Comparison of ENCODE assay signal across 10 cellular contexts in genomic region chr2:28407131-28407975, GRCh38. TPM values are rescaled to one million over a fixed set of nuclear protein-coding genes. Genes with fewer than 3 reads are reported as not detected.
DNase-seq lines count a peak whose midpoint lies in the region; ATAC-seq and TF ChIP-seq lines count a peak whose summit lies in the region.
"Had no signal": no experiment of that assay in that cellular context is flagged by ENCODE, and none has a peak within 500 bp of the region (broad histone marks: within the 10 kb centered on the region; RNA-seq: fewer than 3 reads in every experiment).

No MANE protein-coding gene starts in this region.

- peak overlapping the region in 1 of 2 donors; percentile 29 for H3K9ac ChIP-seq in stomach smooth muscle (ENCODE audit: low read length in 2 of 2)

- H3K27ac ChIP-seq in ascending aorta (peak overlapping the region; percentile 52 to 69), left lung (peak overlapping the region; percentile 65 to 84), stomach smooth muscle (ENCODE audit: low read length) (peak overlapping the region; percentile 41)
- H3K27ac ChIP-seq: 22Rv1 had no signal

- DNase-seq in SKM-1 treated with dmso at 0.1 percent for 144 hours (lab: John Stamatoyannopoulos, UW; ENCODE audit: unreplicated experiment) (peak; percentile 75), SKM-1 (lab: John Stamatoyannopoulos, UW; ENCODE audit: unreplicated experiment) (no peak), ascending aorta (ENCODE audit: low spot score in 2 of 2) (no peak), left lung (peak in 1 of 2 donors; percentile 57), OCI-M1 (lab: John Stamatoyannopoulos, UW) (no peak), NCI-H524 treated with DMSO at 0.1 percent for 48 hours (lab: John Stamatoyannopoulos, UW) (no peak)
- no peak for DNase-seq in stimulated activated CD4-positive, alpha-beta T cell treated with anti-CD3 and anti-CD28 coated beads, Interleukin-2, amount 100 ng/mL, for 48 hours

- intact Hi-C loops in ascending aorta (cut with DNase I): no loop called here
- intact Hi-C loops in left lung (cut with DNase I): no loop called here

- TF ChIP-seq CTCF in ascending aorta (IDR thresholded peaks at IDR 0.05): no peak
- TF ChIP-seq CTCF in left lung (IDR thresholded peaks at IDR 0.05): no peak

- H3K4me3 ChIP-seq in ascending aorta (no peak overlapping the region), left lung (no peak overlapping the region), stomach smooth muscle (ENCODE audit: low read length in 2 of 2) (no peak overlapping the region)

- H3K27me3 ChIP-seq in ascending aorta (no peaks in the 10 kb centered on the region), left lung (no peaks in the 10 kb centered on the region), stomach smooth muscle (ENCODE audit: control insufficient read depth in 1 of 2, insufficient read depth in 2 of 2, low read length in 2 of 2) (no peaks in the 10 kb centered on the region)

- peak; percentile 9 for ATAC-seq in left lung
- ATAC-seq: SK-N-SH treated with all-trans-retinoic acid at 6 μM for 48 hours had no signal

- H3K4me1 ChIP-seq in ascending aorta (peaks cover 10 to 45% of the 10 kb centered on the region in 2 donors), left lung (peaks cover 14 to 99% of the 10 kb centered on the region in 2 donors), stomach smooth muscle (ENCODE audit: control insufficient read depth, insufficient read depth, low read length) (peaks cover 27% of the 10 kb centered on the region)

- H3K9me3 ChIP-seq in ascending aorta (no peaks in the 10 kb centered on the region), left lung (no peaks in the 10 kb centered on the region), stomach smooth muscle (ENCODE audit: control insufficient read depth in 2 of 2, low read length in 2 of 2) (no peaks in the 10 kb centered on the region)

- H3K36me3 ChIP-seq in ascending aorta (peaks cover 100% of the 10 kb centered on the region in 2 donors), left lung (peaks cover 0 to 99% of the 10 kb centered on the region in 2 donors), stomach smooth muscle (ENCODE audit: control insufficient read depth in 2 of 2, insufficient read depth in 2 of 2, low read length in 2 of 2) (peaks cover 82 to 91% of the 10 kb centered on the region in 2 donors)

RNA-seq across cellular contexts. Expression of gene FOSL2, which starts 14.7 kb away (rescaled TPM):
- total RNA-seq in ascending aorta (185 TPM), left lung (100 to 1,000 TPM in 1 of 2 donors, 10 to 100 TPM in 1; 83.4 to 114 TPM)
